Comparison of ENCODE assay signal across 16 cellular contexts in the genomic region with DNA sequence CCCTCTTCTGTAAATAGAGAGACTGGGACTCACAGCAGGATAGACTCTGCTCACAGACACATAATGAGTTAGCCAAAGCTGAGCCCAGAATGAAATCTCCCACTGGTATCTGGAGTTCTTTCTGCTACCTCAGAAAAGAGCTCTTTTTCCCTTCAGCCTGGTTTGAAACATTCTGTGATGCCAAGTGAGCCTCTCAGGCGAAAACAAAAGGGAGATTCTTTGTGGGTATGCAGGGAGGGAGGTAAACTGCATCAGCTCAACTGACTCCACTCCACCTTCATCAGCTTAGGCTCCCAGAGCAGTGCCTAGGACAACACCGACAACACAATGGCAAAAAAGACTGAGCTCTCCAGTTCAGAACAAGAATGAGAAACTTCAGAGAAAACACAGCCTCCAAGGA. TPM values are rescaled to one million over a fixed set of nuclear protein-coding genes. Genes with fewer than 3 reads are reported as not detected.
DNase-seq lines count a peak whose midpoint lies in the region; ATAC-seq, FAIRE-seq and TF ChIP-seq lines count a peak whose summit lies in the region.
"Had no signal": no experiment of that assay in that cellular context is flagged by ENCODE, and none has a peak within 500 bp of the region (broad histone marks: within the 10 kb centered on the region; RNA-seq: fewer than 3 reads in every experiment).

No MANE protein-coding gene starts in this region.

- H2BK120ac ChIP-seq in neuronal stem cell (ENCODE audit: low read depth, low read length): no peak overlapping the region

- no peak overlapping the region for H3K23ac ChIP-seq in neuronal stem cell (ENCODE audit: low read depth, low read length, poor library complexity)

- no peak overlapping the region for H3K4me2 ChIP-seq in neuronal stem cell (ENCODE audit: insufficient read depth, low read length, poor library complexity, severe bottlenecking)
- H3K4me2 ChIP-seq in HepG2 (ENCODE audit: low read depth, low read length): no peak overlapping the region
- H3K4me2 ChIP-seq: PC-9 had no signal

- intact Hi-C loops in HepG2 (cut with micrococcal nuclease; ENCODE audit: unreplicated experiment): no loop called here

- H4K20me1 ChIP-seq in HepG2 (ENCODE audit: insufficient read depth, low read length): no peaks in the 10 kb centered on the region

- no peak for ATAC-seq in HepG2
- no peak for ATAC-seq in GM18502 (IDR thresholded peaks at IDR 0.05; ENCODE audit: poor library complexity, unreplicated experiment)

- H3K27me3 ChIP-seq in neuronal stem cell (ENCODE audit: control insufficient read depth in 3 of 3, insufficient read depth in 3 of 3, low read depth in 1 of 3, low read length in 3 of 3) (no peaks in the 10 kb centered on the region), right atrium auricular region (no peaks in the 10 kb centered on the region), HepG2 (ENCODE audit: control insufficient read depth in 1 of 2, insufficient read depth in 2 of 2, low read length in 2 of 2) (no peaks in the 10 kb centered on the region)
- H3K27me3 ChIP-seq: MG63 had no signal

- in situ Hi-C loops in HepG2 (cut with HindIII; ENCODE audit: extremely low pct_ligation_motif_present, low pct_unique_long_range_greater_than_20kb): no loop called here

- H2BK15ac ChIP-seq in neuronal stem cell (ENCODE audit: low read length): no peak overlapping the region

- H3K9me3 ChIP-seq in neuronal stem cell (replicated peaks in 1 of 2; ENCODE audit: control insufficient read depth in 2 of 2, insufficient read depth in 1 of 2, low read depth in 1 of 2, low read length in 2 of 2): peaks cover 0 to 2% of the 10 kb centered on the region in 2 donors
- no peaks in the 10 kb centered on the region for H3K9me3 ChIP-seq in right atrium auricular region
- no peaks in the 10 kb centered on the region for H3K9me3 ChIP-seq in HepG2 (ENCODE audit: low read length)
- H3K9me3 ChIP-seq: MG63 had no signal

- H4K8ac ChIP-seq in neuronal stem cell (ENCODE audit: low read depth, low read length): no peak overlapping the region

- H3K9ac ChIP-seq in neuronal stem cell (ENCODE audit: low read depth, low read length, poor library complexity): no peak overlapping the region
- no peak overlapping the region for H3K9ac ChIP-seq in HepG2 (ENCODE audit: insufficient read depth, low read depth, low read length)

- H4K91ac ChIP-seq in neuronal stem cell (ENCODE audit: low read depth, low read length, poor library complexity): no peak overlapping the region

- H3K14ac ChIP-seq in neuronal stem cell (ENCODE audit: low read length): no peak overlapping the region

- TF ChIP-seq POLR2A in HepG2 (IDR thresholded peaks at IDR 0.05; ENCODE audit: insufficient read depth in 1 of 2, low read depth in 2 of 2, low read length in 2 of 2): no peak

- no peak overlapping the region for H2BK5ac ChIP-seq in neuronal stem cell (ENCODE audit: low read length)

- H3K27ac ChIP-seq in neuronal stem cell (replicated peaks; ENCODE audit: low read length) (peak overlapping the region; percentile 32), right atrium auricular region (no peak overlapping the region), HepG2 (ENCODE audit: extremely low read length, insufficient read depth, low read length) (no peak overlapping the region)
- H3K27ac ChIP-seq: PC-9 had no signal

- no peak for TF ChIP-seq RAD21 in HepG2 (CRISPR knock-in tag; IDR thresholded peaks at IDR 0.05)

- DNase-seq in NCI-H146 (lab: John Stamatoyannopoulos, UW) (peak; percentile 18), NCI-H146 treated with DMSO at 0.1 percent for 48 hours (lab: John Stamatoyannopoulos, UW; ENCODE audit: unreplicated experiment) (no peak), NCI-H69 (lab: John Stamatoyannopoulos, UW) (peak; percentile 78), globus pallidus (ENCODE audit: low spot score) (peak; percentile 57), neuronal stem cell (ENCODE audit: low spot score) (no peak), right atrium auricular region (ENCODE audit: low spot score) (no peak), HepG2 (ENCODE audit: low spot score) (no peak)
- DNase-seq: 8988T, EL, HCEC 1CT, MG63, NCI-H1436 treated with DMSO at 0.1 percent for 48 hours, NCI-H2107, NCI-H226, PC-9 had no signal

- no peaks in the 10 kb centered on the region for H3K79me1 ChIP-seq in neuronal stem cell (ENCODE audit: low read depth, low read length)

- BruUV-seq in HepG2 (replicated peaks; lab: Mats Ljungman, UMichigan): no TSS peak

- no peak overlapping the region for H2AK5ac ChIP-seq in neuronal stem cell (ENCODE audit: low read depth, low read length)

- H3K4me3 ChIP-seq in neuronal stem cell (ENCODE audit: low read length in 2 of 2): no peak overlapping the region
- no peak overlapping the region for H3K4me3 ChIP-seq in right atrium auricular region
- H3K4me3 ChIP-seq in HepG2 (replicated peaks in 1 of 3; ENCODE audit: insufficient read depth in 1 of 3, low read depth in 2 of 3, low read length in 3 of 3): no peak overlapping the region
- H3K4me3 ChIP-seq: MG63, PC-9 had no signal

- POLR2A ChIA-PET in HepG2 (lab: Yijun Ruan, JAX): no interaction called here

- H3K4ac ChIP-seq in neuronal stem cell (ENCODE audit: low read length): no peak overlapping the region

- no peak overlapping the region for H2AFZ ChIP-seq in neuronal stem cell (ENCODE audit: low read length)
- H2AFZ ChIP-seq in HepG2 (ENCODE audit: low read length): no peak overlapping the region
- H2AFZ ChIP-seq: PC-9 had no signal

- TF ChIP-seq CTCF in right atrium auricular region (IDR thresholded peaks at IDR 0.05): no peak
- TF ChIP-seq CTCF in HepG2 (CRISPR knock-in tag; IDR thresholded peaks at IDR 0.05): no peak

- H3K36me3 ChIP-seq in neuronal stem cell (replicated peaks in 1 of 2; ENCODE audit: control insufficient read depth in 2 of 2, insufficient read depth in 2 of 2, low read length in 2 of 2) (peaks cover 52 to 100% of the 10 kb centered on the region in 2 donors), right atrium auricular region (peaks cover 97% of the 10 kb centered on the region), HepG2 (replicated peaks in 1 of 2; ENCODE audit: control insufficient read depth in 1 of 2, insufficient read depth in 2 of 2, low read length in 2 of 2) (peaks cover 52 to 91% of the 10 kb centered on the region in 2 experiments)

- CTCF ChIA-PET in HepG2 (lab: Yijun Ruan, JAX; ENCODE audit: low intra/inter-chr PET ratio, low total read pairs): no interaction called here

- TF ChIP-seq EP300 in HepG2 (IDR thresholded peaks at IDR 0.05; ENCODE audit: low read depth in 2 of 2, low read length in 2 of 2): no peak
- no peak for TF ChIP-seq EP300 in HepG2 (CRISPR knock-in tag; IDR thresholded peaks at IDR 0.05; ENCODE audit: borderline replicate concordance)

- no peaks in the 10 kb centered on the region for H3K79me2 ChIP-seq in HepG2 (ENCODE audit: insufficient read depth, low read length)

- no peak for FAIRE-seq in HepG2 (lab: Jason Lieb, UNC)

- no peak overlapping the region for H3K18ac ChIP-seq in neuronal stem cell (ENCODE audit: low read length)

- WGBS in neuronal stem cell (ENCODE audit: extremely low coverage in 2 of 2, insufficient read length in 2 of 2, insufficient replicate concordance in 1 of 2), 2 donors: no CpG with 5 or more reads among the region's 2 CpGs
- 93% methylated on average over 2 of the region's 2 CpGs for WGBS in HepG2 (ENCODE audit: low lambda C conversion rate)

- H3K4me1 ChIP-seq in neuronal stem cell (ENCODE audit: control insufficient read depth in 2 of 2, insufficient read depth in 1 of 2, low read depth in 1 of 2, low read length in 2 of 2) (peaks cover 0 to 11% of the 10 kb centered on the region in 2 donors), right atrium auricular region (no peaks in the 10 kb centered on the region), HepG2 (ENCODE audit: insufficient read depth, low read length) (no peaks in the 10 kb centered on the region)

- no peak overlapping the region for H2BK12ac ChIP-seq in neuronal stem cell (ENCODE audit: low read length)

TF ChIP-seq in HepG2, 621 proteins besides CTCF, POLR2A, EP300 and RAD21 (continues in another document):
- no peak for TF ChIP-seq ZKSCAN5 (CRISPR knock-in tag; IDR thresholded peaks at IDR 0.05)
- no peak for TF ChIP-seq ZNF446 (CRISPR knock-in tag; IDR thresholded peaks at IDR 0.05)
- no peak for TF ChIP-seq CEBPG (CRISPR knock-in tag; IDR thresholded peaks at IDR 0.05)
- TF ChIP-seq ZNF616 (CRISPR knock-in tag; IDR thresholded peaks at IDR 0.05; ENCODE audit: low read depth): no peak
- no peak for TF ChIP-seq U2AF1 (optimal IDR thresholded peaks at IDR 0.05; ENCODE audit: low read depth, low read length)

RNA-seq across cellular contexts. Expression of a gene that starts 55.1 kb away (rescaled TPM):
- 5.7 TPM for polyA plus RNA-seq in neuronal stem cell (2013, experiment 1 of 2)
- 6.0 TPM for polyA plus RNA-seq in neuronal stem cell (2013, experiment 2 of 2)
- total RNA-seq in right atrium auricular region (1 to 10 TPM in 1 of 2 donors, under 1 TPM in 1; 0.63 to 1.6 TPM), HepG2 (2016; rRNA removed; fragmentation: Illumina TruSeq; extraction: Trizol) (not detected in 2 replicates)
- 0.09 TPM in 1 of 2 replicates, not detected in the other for total RNA-seq in HepG2 (2016; cell fraction: cytosol; rRNA removed; fragmentation: Illumina TruSeq; extraction: Trizol; ENCODE audit: low read depth)
- total RNA-seq in HepG2 (2016; cell fraction: insoluble cytoplasmic fraction; rRNA removed; fragmentation: Illumina TruSeq; extraction: Trizol): not detected in 2 replicates
- total RNA-seq in HepG2 (2016; cell fraction: membrane; rRNA removed; fragmentation: Illumina TruSeq; extraction: Trizol): not detected in 2 replicates
- total RNA-seq in HepG2 (2016; cell fraction: nucleus; rRNA removed; fragmentation: Illumina TruSeq; extraction: Trizol): not detected in 2 replicates
- polyA plus RNA-seq in HepG2 (2011; rRNA removed): 0.09 TPM in 1 of 2 replicates, not detected in the other
- polyA plus RNA-seq in HepG2 (2011; cell fraction: cytosol; rRNA removed): 0.03 TPM in 1 of 2 replicates, not detected in the other
- 0.19 and 0.24 TPM in 2 replicates for polyA plus RNA-seq in HepG2 (2011; cell fraction: nucleus; rRNA removed)
- 0.35 TPM in 1 of 2 replicates, not detected in the other for polyA plus RNA-seq in HepG2 (2012)
- polyA plus RNA-seq in HepG2 (2016; cell fraction: cytosol; fragmentation: Illumina TruSeq; extraction: Trizol; ENCODE audit: low read depth): not detected in 2 replicates
- not detected in 2 replicates for polyA plus RNA-seq in HepG2 (2016; cell fraction: insoluble cytoplasmic fraction; fragmentation: Illumina TruSeq; extraction: Trizol; ENCODE audit: low read depth)
- not detected in 2 replicates for polyA plus RNA-seq in HepG2 (2016; cell fraction: membrane; fragmentation: Illumina TruSeq; extraction: Trizol; ENCODE audit: low read depth)
- polyA plus RNA-seq in HepG2 (2016; cell fraction: nucleus; fragmentation: Illumina TruSeq; extraction: Trizol; ENCODE audit: insufficient read depth, low read depth): not detected in 2 replicates
- polyA minus RNA-seq in HepG2 (2011; rRNA and poly(A)+ RNA removed; ENCODE audit: low replicate concordance): 0.82 TPM in 1 of 2 replicates, not detected in the other
- not detected in 2 replicates for polyA minus RNA-seq in HepG2 (2011; cell fraction: cytosol; rRNA and poly(A)+ RNA removed)
- polyA minus RNA-seq in HepG2 (2011; cell fraction: nucleus; rRNA and poly(A)+ RNA removed): 0.90 and 2.0 TPM in 2 replicates
- total RNA-seq: PC-9 had no signal

Comparison
In these comparisons a context has a peak if more than half of its experiments do, and no peak if none do; other contexts are left out.
1. DNase-seq: peak in NCI-H146 (single experiment), NCI-H69 (single experiment) and globus pallidus (single experiment); none in NCI-H146 treated with DMSO at 0.1 percent for 48 hours (single experiment), neuronal stem cell (single experiment), right atrium auricular region (single experiment) and HepG2 (single experiment).